9 cellular contexts compared by ENCODE assay signal in the genomic region with DNA sequence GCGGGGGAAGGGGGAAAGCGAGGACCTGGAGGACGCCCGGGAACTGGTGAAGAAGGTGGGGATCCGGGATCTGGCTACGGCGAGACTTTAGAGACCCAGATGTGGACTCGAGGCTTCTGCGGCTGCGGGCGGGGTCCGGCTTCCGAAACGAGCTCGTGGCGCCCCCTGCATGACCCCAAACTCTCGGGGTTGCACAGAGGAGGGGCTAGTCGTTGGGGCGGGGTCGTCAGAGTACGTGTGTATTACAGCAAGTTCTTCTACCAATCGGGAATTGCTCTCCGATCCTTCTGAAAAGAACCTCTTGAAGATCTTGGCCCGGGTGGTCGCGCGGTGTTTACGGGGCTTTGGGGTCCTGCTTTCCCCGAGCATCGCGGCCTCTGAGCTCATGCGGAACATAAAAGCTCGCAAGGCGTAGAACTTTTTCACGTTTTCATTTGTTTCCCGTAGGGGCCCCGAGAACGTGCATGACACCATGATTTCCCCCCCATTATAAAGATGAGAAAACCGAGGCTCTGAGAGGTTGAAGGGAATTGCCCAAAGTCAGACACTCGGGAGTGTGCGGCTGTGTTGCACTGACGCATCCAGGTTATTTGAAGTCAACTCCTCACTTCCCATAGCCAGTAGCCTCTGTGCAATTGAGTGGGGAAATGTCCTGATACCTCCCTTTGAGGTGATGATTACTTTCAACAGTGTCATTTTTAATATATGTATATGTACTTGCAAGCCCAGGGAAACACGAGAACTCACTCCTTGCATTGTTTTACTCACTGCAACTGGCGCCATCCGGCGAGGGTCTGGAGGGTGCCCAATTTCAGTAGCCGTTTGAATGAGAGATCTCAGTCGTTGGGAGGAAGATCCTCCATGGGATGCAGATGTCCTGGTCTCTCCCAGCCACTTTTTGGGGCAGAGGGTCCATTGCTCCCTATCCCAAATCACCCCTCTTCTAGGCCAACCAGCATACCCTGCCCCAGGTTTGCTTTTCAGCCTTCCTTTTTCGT. TPM values are rescaled to one million over a fixed set of nuclear protein-coding genes. Genes with fewer than 3 reads are reported as not detected.
DNase-seq lines count a peak whose midpoint lies in the region; ATAC-seq and TF ChIP-seq lines count a peak whose summit lies in the region.
"Had no signal": no experiment of that assay in that cellular context is flagged by ENCODE, and none has a peak within 500 bp of the region (broad histone marks: within the 10 kb centered on the region; RNA-seq: fewer than 3 reads in every experiment).

A gene (minus strand): TSS at position 149 of the 998 bp plus-strand sequence. CDS start 512 bp downstream, outside the sequence.

- no peak within 1 kb of the TSS for H3K56ac ChIP-seq in IMR-90 (ENCODE audit: extremely low read depth, insufficient read depth, low read length)

- H2AFZ ChIP-seq in IMR-90 (replicated peaks; ENCODE audit: low read length, poor library complexity) = peak within 1 kb of the TSS; percentile 81

- in situ Hi-C loops in IMR-90 (cut with MboI; ENCODE audit: low sequenced_read_pairs) = no loop called here

- H4K8ac ChIP-seq in IMR-90 (ENCODE audit: low read depth in 2 of 2, low read length in 2 of 2) = no peak within 1 kb of the TSS

- peak within 1 kb of the TSS; percentile 38 for H3K4me3 ChIP-seq in IMR-90 (ENCODE audit: insufficient read depth, low read depth, low read length)
- H3K4me3 ChIP-seq in ovary = peak within 1 kb of the TSS; percentile 17

- no TSS peak for BruUV-seq in Calu3 (replicated peaks; lab: Mats Ljungman, UMichigan)
- no TSS peak for BruUV-seq in IMR-90 (replicated peaks; lab: Mats Ljungman, UMichigan)

- H4K20me1 ChIP-seq in IMR-90 (ENCODE audit: insufficient read depth, low read length) = no peaks in the 10 kb centered on the region

- H2AK9ac ChIP-seq in IMR-90 (replicated peaks; ENCODE audit: low read depth, low read length, poor library complexity) = peak within 1 kb of the TSS; percentile 31

- DNase-seq in Calu3 (no peak), IMR-90 (no peak), ovary (no peak), mucosa of gallbladder (ENCODE audit: low spot score) (no peak), OCI-M1 (lab: John Stamatoyannopoulos, UW) (no peak), dedifferentiated amniotic fluid mesenchymal stem cell (ENCODE audit: extremely low spot score) (no peak)

- no peak for TF ChIP-seq RAD21 in IMR-90 (IDR thresholded peaks at IDR 0.05; ENCODE audit: low read length)

- 4% methylated on average over 8 of the region's 49 CpGs; no CpG with 5 or more reads in 1 of the 2 experiments for WGBS in IMR-90 (ENCODE audit: extremely low coverage in 2 of 2, insufficient read length in 1 of 2), 2 experiments
- WGBS in ovary, 3 donors = 8 to 12% (median 11%) methylated on average over 45 to 49 of the region's 49 CpGs

- no peak within 1 kb of the TSS for H3K27ac Mint-ChIP-seq in Calu3 (ENCODE audit: unreplicated experiment)
- no peak within 1 kb of the TSS for H3K27ac Mint-ChIP-seq in dendritic cell treated with granulocyte-macrophage colony-stimulating factor and Interleukin-4, amounts not matched to agents 40 ng/mL and 50 ng/mL, for 4 days

- TF ChIP-seq EP300 in ovary (IDR thresholded peaks at IDR 0.05) = no peak

- H3K27me3 Mint-ChIP-seq in Calu3 (ENCODE audit: unreplicated experiment) = peaks cover 50% of the 10 kb centered on the region
- H3K27me3 Mint-ChIP-seq in dendritic cell treated with granulocyte-macrophage colony-stimulating factor and Interleukin-4, amounts not matched to agents 40 ng/mL and 50 ng/mL, for 4 days = peaks cover 48% of the 10 kb centered on the region

- H3K18ac ChIP-seq in IMR-90 (ENCODE audit: low read depth, low read length) = no peak within 1 kb of the TSS

- peak within 1 kb of the TSS; percentile 70 for H3K4me3 Mint-ChIP-seq in Calu3 (ENCODE audit: low read depth, unreplicated experiment)
- peak within 1 kb of the TSS; percentile 76 for H3K4me3 Mint-ChIP-seq in dendritic cell treated with granulocyte-macrophage colony-stimulating factor and Interleukin-4, amounts not matched to agents 40 ng/mL and 50 ng/mL, for 4 days

- H4K5ac ChIP-seq in IMR-90 (ENCODE audit: low read depth, low read length) = no peak within 1 kb of the TSS

- H3K27ac ChIP-seq in IMR-90 (ENCODE audit: insufficient read depth, low read length) = no peak within 1 kb of the TSS
- H3K27ac ChIP-seq in ovary = no peak within 1 kb of the TSS

- H2BK120ac ChIP-seq in IMR-90 (ENCODE audit: low read depth, low read length) = no peak within 1 kb of the TSS

- peaks cover 9% of the 10 kb centered on the region for H3K4me1 Mint-ChIP-seq in Calu3 (ENCODE audit: low read depth, unreplicated experiment)
- H3K4me1 Mint-ChIP-seq in dendritic cell treated with granulocyte-macrophage colony-stimulating factor and Interleukin-4, amounts not matched to agents 40 ng/mL and 50 ng/mL, for 4 days (ENCODE audit: low read depth) = peaks cover 21% of the 10 kb centered on the region

- intact Hi-C loops in Calu3 (cut with micrococcal nuclease; ENCODE audit: unreplicated experiment) (no loop called here), IMR-90 (cut with micrococcal nuclease) (no loop called here), ovary (cut with DNase I) (no loop called here)
- intact Hi-C loops in dendritic cell treated with granulocyte-macrophage colony-stimulating factor and Interleukin-4, amounts not matched to agents 40 ng/mL and 50 ng/mL, for 4 days (cut with micrococcal nuclease) = no loop called here

- no peak within 1 kb of the TSS for H3K4ac ChIP-seq in IMR-90 (ENCODE audit: low read depth, low read length)

- no peak for TF ChIP-seq CTCF in Calu3 (IDR thresholded peaks at IDR 0.05; ENCODE audit: unreplicated experiment)
- no peak for TF ChIP-seq CTCF in IMR-90 (conservative IDR thresholded peaks at IDR 0.05; ENCODE audit: low read depth, low read length)
- no peak for TF ChIP-seq CTCF in ovary (IDR thresholded peaks at IDR 0.05)

- no peak within 1 kb of the TSS for H2BK5ac ChIP-seq in IMR-90 (ENCODE audit: low read depth, low read length, poor library complexity, severe bottlenecking)

- no peaks in the 10 kb centered on the region for H3K4me1 ChIP-seq in IMR-90 (ENCODE audit: control insufficient read depth, insufficient read depth, low read length)
- H3K4me1 ChIP-seq in ovary (ENCODE audit: insufficient read depth) = peaks cover 1% of the 10 kb centered on the region

- dilution Hi-C loops in IMR-90 (cut with HindIII; ENCODE audit: low sequenced_read_pairs, unreplicated experiment) = no loop called here

- no peak for TF ChIP-seq POLR2A in IMR-90 (IDR thresholded peaks at IDR 0.05; ENCODE audit: low read depth, low read length)
- TF ChIP-seq POLR2A in ovary (IDR thresholded peaks at IDR 0.05) = no peak

- H3K27me3 ChIP-seq in IMR-90 (ENCODE audit: control insufficient read depth, insufficient read depth, low read length) (peaks cover 41% of the 10 kb centered on the region), ovary (no peaks in the 10 kb centered on the region)

- H3K36me3 Mint-ChIP-seq in Calu3 (ENCODE audit: insufficient read depth, unreplicated experiment) = peaks cover 13% of the 10 kb centered on the region
- H3K36me3 Mint-ChIP-seq in dendritic cell treated with granulocyte-macrophage colony-stimulating factor and Interleukin-4, amounts not matched to agents 40 ng/mL and 50 ng/mL, for 4 days (ENCODE audit: low read depth) = no peaks in the 10 kb centered on the region

- H3K9me3 Mint-ChIP-seq in Calu3 (ENCODE audit: low read depth, unreplicated experiment) = peaks cover 3% of the 10 kb centered on the region
- no peaks in the 10 kb centered on the region for H3K9me3 Mint-ChIP-seq in dendritic cell treated with granulocyte-macrophage colony-stimulating factor and Interleukin-4, amounts not matched to agents 40 ng/mL and 50 ng/mL, for 4 days

- no peak within 1 kb of the TSS for H4K91ac ChIP-seq in IMR-90 (ENCODE audit: insufficient read depth, low read depth, low read length)

- no peaks in the 10 kb centered on the region for H3K9me1 ChIP-seq in IMR-90 (ENCODE audit: insufficient read depth, low read length)

- CTCF ChIA-PET in Calu3 (lab: Charles Lee) (no interaction called here), IMR-90 (lab: Yijun Ruan, JAX) (no interaction called here)

- no peaks in the 10 kb centered on the region for H3K79me1 ChIP-seq in IMR-90 (ENCODE audit: low read depth in 1 of 2, low read length in 2 of 2)

- H3K36me3 ChIP-seq in IMR-90 (ENCODE audit: control insufficient read depth, insufficient read depth, low read length) (no peaks in the 10 kb centered on the region), ovary (no peaks in the 10 kb centered on the region)

- H2AK5ac ChIP-seq in IMR-90 (ENCODE audit: low read depth, low read length) = no peak within 1 kb of the TSS

- H2BK20ac ChIP-seq in IMR-90 (ENCODE audit: low read depth, low read length) = no peak within 1 kb of the TSS

- no peak within 1 kb of the TSS for H3K9ac ChIP-seq in IMR-90 (ENCODE audit: low read depth, low read length)

- H3K4me2 ChIP-seq in IMR-90 (ENCODE audit: low read depth, low read length) = peak within 1 kb of the TSS; percentile 58; the same call in 1 of the 2 replicates

- H3K14ac ChIP-seq in IMR-90 (replicated peaks; ENCODE audit: low read depth, low read length) = no peak within 1 kb of the TSS

- no peaks in the 10 kb centered on the region; the same call in 1 of the 2 replicates for H3K9me3 ChIP-seq in IMR-90 (ENCODE audit: control insufficient read depth, insufficient read depth, low read length)
- peaks cover 0 to 4% of the 10 kb centered on the region in 2 donors for H3K9me3 ChIP-seq in ovary

- ATAC-seq in GM19397 (IDR thresholded peaks at IDR 0.05; ENCODE audit: unreplicated experiment) (peak; percentile 16), IMR-90 (ENCODE audit: low read depth) (no peak)

- POLR2A ChIA-PET in IMR-90 (lab: Charles Lee; ENCODE audit: unreplicated experiment) = no interaction called here

- H2BK15ac ChIP-seq in IMR-90 (ENCODE audit: low read depth, low read length) = no peak within 1 kb of the TSS

- H3K23ac ChIP-seq in IMR-90 (ENCODE audit: low read depth, low read length) = no peak within 1 kb of the TSS

TF ChIP-seq in IMR-90, 13 proteins besides CTCF, POLR2A, EP300 and RAD21 (continues in another document):
- TF ChIP-seq BHLHE40 (IDR thresholded peaks at IDR 0.05; ENCODE audit: low read depth, low read length) (no peak), SMC3 (IDR thresholded peaks at IDR 0.05; ENCODE audit: low read depth, low read length) (no peak), FOS (IDR thresholded peaks at IDR 0.05; ENCODE audit: low read depth, low read length) (no peak), RCOR1 (IDR thresholded peaks at IDR 0.05; ENCODE audit: insufficient replicate concordance, low read length) (no peak)
- TF ChIP-seq, protein P1, sequence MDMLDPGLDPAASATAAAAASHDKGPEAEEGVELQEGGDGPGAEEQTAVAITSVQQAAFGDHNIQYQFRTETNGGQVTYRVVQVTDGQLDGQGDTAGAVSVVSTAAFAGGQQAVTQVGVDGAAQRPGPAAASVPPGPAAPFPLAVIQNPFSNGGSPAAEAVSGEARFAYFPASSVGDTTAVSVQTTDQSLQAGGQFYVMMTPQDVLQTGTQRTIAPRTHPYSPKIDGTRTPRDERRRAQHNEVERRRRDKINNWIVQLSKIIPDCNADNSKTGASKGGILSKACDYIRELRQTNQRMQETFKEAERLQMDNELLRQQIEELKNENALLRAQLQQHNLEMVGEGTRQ (IDR thresholded peaks at IDR 0.05; ENCODE audit: low read depth, low read length) = no peak

RNA-seq across cellular contexts. Expression of the gene that starts here (rescaled TPM):
- total RNA-seq in Calu3 (2022) = not detected in 2 replicates
- total RNA-seq in IMR-90 (2012; rRNA removed) = not detected in 2 replicates
- not detected in 2 replicates for polyA plus RNA-seq in IMR-90 (2012; rRNA removed)
- polyA plus RNA-seq in IMR-90 (2012; cell fraction: cytosol; rRNA removed) = not detected in 2 replicates
- not detected in 2 replicates for polyA plus RNA-seq in IMR-90 (2012; cell fraction: nucleus; rRNA removed; ENCODE audit: low replicate concordance)
- under 1 TPM; 0.11 to 0.65 (median 0.26) TPM for total RNA-seq in ovary
- under 1 TPM; 0.21 to 0.33 TPM for polyA plus RNA-seq in ovary
- total RNA-seq in mucosa of gallbladder = 0.20 TPM
- total RNA-seq: renal cortical epithelial cell had no signal
